In genomic region chr13:30789360-30789862, GRCh38 we compare ENCODE assay signal across 1 cellular context.
TF ChIP-seq lines count a peak whose summit lies in the region.

No MANE protein-coding gene starts in this region.

TF ChIP-seq in IMR-90, 13 proteins besides CTCF, POLR2A, EP300 and RAD21 (continued from another document):
- no peak for TF ChIP-seq USF2 (IDR thresholded peaks at IDR 0.05; ENCODE audit: low read depth, low read length)
